8 cellular contexts compared by ENCODE assay signal in the genomic region with DNA sequence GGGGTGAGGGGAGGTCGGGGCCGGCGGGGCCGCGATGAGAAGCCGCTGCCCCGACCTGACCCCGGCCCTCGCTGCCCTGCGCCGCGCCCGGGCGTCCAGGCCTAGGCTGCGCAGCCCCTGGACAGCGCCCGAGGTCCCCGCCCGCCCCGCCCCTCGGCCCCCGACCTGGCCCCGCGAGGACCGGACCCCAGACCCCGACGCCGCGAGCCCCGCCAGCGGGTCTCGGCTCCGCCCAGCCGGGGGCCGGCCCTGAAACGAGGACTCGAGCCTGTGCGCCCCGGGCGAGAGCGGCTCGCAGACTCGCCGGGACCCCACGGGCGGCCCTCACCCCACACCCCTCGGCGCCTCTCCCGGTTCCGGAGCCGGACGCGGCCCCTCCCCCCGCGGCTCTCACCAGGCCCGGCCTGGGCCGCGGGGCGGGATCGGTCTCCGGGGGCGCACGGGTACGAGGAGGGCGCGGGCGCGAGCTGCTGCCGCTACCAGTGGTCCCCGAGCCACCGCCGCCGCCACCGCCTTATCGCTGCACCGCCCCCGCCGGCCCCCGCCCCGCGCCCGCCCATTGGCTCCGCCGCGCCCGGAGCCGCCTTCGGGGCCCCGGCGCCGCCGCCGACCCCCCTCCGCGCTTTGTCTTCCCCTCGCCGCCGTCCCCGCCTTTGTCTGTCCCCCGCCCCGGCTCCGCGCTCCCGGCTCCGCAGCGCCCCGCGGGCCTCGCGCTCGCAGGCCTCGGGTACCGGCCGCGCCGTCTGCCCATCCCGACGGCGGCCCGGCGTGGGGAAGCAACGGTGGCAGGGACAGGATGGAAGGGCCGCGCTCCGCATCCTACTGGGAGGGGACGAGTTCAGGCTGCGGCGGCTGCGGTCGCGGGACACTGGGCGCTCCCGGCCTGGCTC. TPM values are rescaled to one million over a fixed set of nuclear protein-coding genes. Genes with fewer than 3 reads are reported as not detected.
DNase-seq lines count a peak whose midpoint lies in the region; ATAC-seq and TF ChIP-seq lines count a peak whose summit lies in the region.

TSS of gene LIMD2 (minus strand) at position 488 of the 890 bp plus-strand sequence. CDS start 827 bp downstream, outside the sequence.

- ATAC-seq in HG03571 (IDR thresholded peaks at IDR 0.05; ENCODE audit: unreplicated experiment) = peak; percentile 11

- intact Hi-C loops in head of caudate nucleus (cut with DNase I) (loop anchor here (10.0 kb wide), 1 partner anchor 75 kb away; the partner anchor contains the start of gene MAP3K3), posterior vena cava (cut with DNase I) (loop anchor here in 1 of 2 donors (10.0 kb wide), 1 partner anchor 65 kb away; no protein-coding TSS in a partner anchor)

- CTCF ChIA-PET in RWPE1 (lab: Yijun Ruan, JAX) = no interaction called here

- peak; percentile 84 for DNase-seq in NCI-H1436 (lab: John Stamatoyannopoulos, UW)
- DNase-seq in NCI-H1436 treated with DMSO at 0.1 percent for 48 hours (lab: John Stamatoyannopoulos, UW) = no peak
- DNase-seq in RWPE1 (ENCODE audit: low spot score) = peak; percentile 30
- DNase-seq in activated gamma-delta T cell (lab: John Stamatoyannopoulos, UW) = peak; percentile 86
- DNase-seq in head of caudate nucleus = peak in 37 of 42 donors; percentile 36 to 82 (median 61)
- DNase-seq in posterior vena cava (ENCODE audit: low spot score) = peak; percentile 87
- peak; percentile 59 for DNase-seq in ureter (ENCODE audit: low spot score)

- TF ChIP-seq CTCF in RWPE1 (conservative IDR thresholded peaks at IDR 0.05; ENCODE audit: low read depth) = no peak

- POLR2A ChIA-PET in RWPE1 (lab: Yijun Ruan, JAX; ENCODE audit: low non-redundant PET) = no interaction called here

- H3K27ac ChIP-seq in RWPE1 = peak within 1 kb of the TSS; percentile 62

RNA-seq across cellular contexts. Expression of gene LIMD2, which starts in this region (rescaled TPM):
- 10 to 100 TPM in 1 of 2 donors, 1 to 10 TPM in 1; 9.6 to 13.0 TPM for total RNA-seq in posterior vena cava
- total RNA-seq in ureter = 13.8 TPM
